Comparison of ENCODE assay signal across 9 cellular contexts in the genomic region with DNA sequence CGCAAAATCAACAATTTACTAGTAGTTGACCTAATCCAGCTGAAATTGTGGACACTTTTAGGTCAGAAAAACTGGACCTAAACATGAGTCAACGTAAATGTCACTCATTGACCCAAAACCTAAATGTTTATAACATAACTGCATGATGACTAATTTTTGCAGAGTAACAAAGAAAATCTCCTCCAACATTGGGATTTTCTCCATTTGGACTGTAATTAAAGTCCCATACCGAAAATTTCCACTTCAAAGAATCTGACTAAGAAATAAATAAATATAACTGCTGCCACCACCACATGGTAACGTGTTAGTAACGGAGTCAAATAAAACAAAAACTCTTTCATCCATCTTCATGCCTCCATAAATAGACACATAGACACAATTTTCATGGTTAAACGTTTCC. TPM values are rescaled to one million over a fixed set of nuclear protein-coding genes. Genes with fewer than 3 reads are reported as not detected.
DNase-seq lines count a peak whose midpoint lies in the region; ATAC-seq and TF ChIP-seq lines count a peak whose summit lies in the region.
"Had no signal": no experiment of that assay in that cellular context is flagged by ENCODE, and none has a peak within 500 bp of the region (broad histone marks: within the 10 kb centered on the region; RNA-seq: fewer than 3 reads in every experiment).

No MANE protein-coding gene starts in this region.

- no peaks in the 10 kb centered on the region for H3K27me3 ChIP-seq in RWPE2 (ENCODE audit: insufficient read depth, poor library complexity, severe bottlenecking)

- H3K27ac ChIP-seq in RWPE2 (ENCODE audit: poor library complexity, severe bottlenecking): peak overlapping the region; percentile 77

- H3K9me3 Mint-ChIP-seq in progenitor cell of endocrine pancreas (ENCODE audit: low read depth): peaks cover 8% of the 10 kb centered on the region

- H3K4me3 Mint-ChIP-seq in progenitor cell of endocrine pancreas (ENCODE audit: low read depth): peak overlapping the region; percentile 91

- H3K4me1 Mint-ChIP-seq in progenitor cell of endocrine pancreas (ENCODE audit: low read depth): peaks cover 31% of the 10 kb centered on the region

- H3K36me3 Mint-ChIP-seq in progenitor cell of endocrine pancreas (ENCODE audit: insufficient read depth): peaks cover 11% of the 10 kb centered on the region

- peak; percentile 59 for DNase-seq in H4 (ENCODE audit: low spot score)
- no peak for DNase-seq in RWPE2 (ENCODE audit: low spot score)
- DNase-seq in fibroblast of mammary gland (ENCODE audit: low read depth): peak; percentile 83
- no peak for DNase-seq in progenitor cell of endocrine pancreas (ENCODE audit: low spot score, unreplicated experiment)
- no peak for DNase-seq in activated CD4-positive, CD25-positive, alpha-beta regulatory T cell (lab: John Stamatoyannopoulos, UW)
- no peak for DNase-seq in Ammon's horn (ENCODE audit: low spot score)
- DNase-seq: activated effector memory CD4-positive, alpha-beta T cell treated with Interleukin-2 at 50 U/mL for 16 hours had no signal

- H3K9me3 ChIP-seq in RWPE2 (ENCODE audit: severe bottlenecking): no peaks in the 10 kb centered on the region

- H3K4me1 ChIP-seq in RWPE2 (ENCODE audit: insufficient read depth, poor library complexity, severe bottlenecking): peaks cover 7% of the 10 kb centered on the region

- H3K4me3 ChIP-seq in RWPE2 (ENCODE audit: severe bottlenecking) (peak overlapping the region; percentile 85), fibroblast of mammary gland (ENCODE audit: control insufficient read depth, low read depth, low read length) (peak overlapping the region; percentile 66)

- ATAC-seq in RWPE2 (ENCODE audit: low read depth) (no peak), HG02588 (IDR thresholded peaks at IDR 0.05; ENCODE audit: unreplicated experiment) (no peak), GM18502 (IDR thresholded peaks at IDR 0.05; ENCODE audit: poor library complexity, unreplicated experiment) (no peak)

- peak overlapping the region; percentile 99 for H3K27ac Mint-ChIP-seq in progenitor cell of endocrine pancreas

- no peaks in the 10 kb centered on the region for H3K36me3 ChIP-seq in RWPE2 (ENCODE audit: low read depth)

- H3K27me3 Mint-ChIP-seq in progenitor cell of endocrine pancreas: no peaks in the 10 kb centered on the region

- TF ChIP-seq CTCF in RWPE2 (IDR thresholded peaks at IDR 0.05; ENCODE audit: poor library complexity, severe bottlenecking) (no peak), fibroblast of mammary gland (conservative IDR thresholded peaks at IDR 0.05; ENCODE audit: control insufficient read depth, insufficient read depth, low read depth, low read length) (no peak), progenitor cell of endocrine pancreas (IDR thresholded peaks at IDR 0.05; ENCODE audit: unreplicated experiment) (no peak)

RNA-seq across cellular contexts. Expression of gene ADGRA3, which starts 1.9 kb away (rescaled TPM):
- 27.3 and 31.2 TPM in 2 replicates for total RNA-seq in H4 (2014; rRNA removed; shearing (Covaris generic))
- total RNA-seq in progenitor cell of endocrine pancreas: 127 and 145 TPM in 2 replicates

Comparison
In these comparisons a context has a peak if more than half of its experiments do, and no peak if none do; other contexts are left out.
1. DNase-seq: peak in H4 (single experiment) and fibroblast of mammary gland (single experiment); none in RWPE2 (single experiment), progenitor cell of endocrine pancreas (single experiment), activated CD4-positive, CD25-positive, alpha-beta regulatory T cell (0 of 4) and Ammon's horn (single experiment).